Comparison of ENCODE assay signal across 15 cellular contexts in genomic region chr17:32126325-32126724, GRCh38. TPM values are rescaled to one million over a fixed set of nuclear protein-coding genes. Genes with fewer than 3 reads are reported as not detected.
DNase-seq lines count a peak whose midpoint lies in the region; ATAC-seq and TF ChIP-seq lines count a peak whose summit lies in the region.
"Had no signal": no experiment of that assay in that cellular context is flagged by ENCODE, and none has a peak within 500 bp of the region (broad histone marks: within the 10 kb centered on the region; RNA-seq: fewer than 3 reads in every experiment).

No MANE protein-coding gene starts in this region.

- H3K4me3 Mint-ChIP-seq in activated naive CD4-positive, alpha-beta T cell treated with anti-CD3 and anti-CD28 coated beads, Interleukin-2, amount 50 U/mL, for 24 hours = peak overlapping the region; percentile 23
- peak overlapping the region in 7 of 8 donors; percentile 60 to 98 (median 94) for H3K4me3 Mint-ChIP-seq in naive B cell

- no peak for DNase-seq in activated naive CD4-positive, alpha-beta T cell treated with Interleukin-2 at 50 U/mL for 16 hours
- no peak for DNase-seq in activated naive CD4-positive, alpha-beta T cell treated with anti-CD3 and anti-CD28 coated beads, Interleukin-2, amount 50 U/mL, for 72 hours (ENCODE audit: low spot score in 2 of 2)
- DNase-seq in naive B cell = no peak
- DNase-seq in uterus = no peak
- no peak for DNase-seq in Right ventricle myocardium inferior (ENCODE audit: missing footprints)
- DNase-seq in NCI-H1436 (lab: John Stamatoyannopoulos, UW) = no peak
- DNase-seq in T-helper 9 cell = no peak
- DNase-seq: amniotic stem cell; KG1; NCI-H1092 treated with DMSO at 0.1 percent for 48 hours; NK-92 treated with Interleukin-12 subunit alpha and Interleukin-12 subunit beta, amount 100 ng/mL, for 24 hours; SHP77 treated with DMSO at 0.1 percent for 48 hours; stimulated activated CD4-positive, alpha-beta T cell treated with anti-CD3 and anti-CD28 coated beads, Interleukin-4, amount 100 ng/mL, for 1 hour had no signal

- no peak for ATAC-seq in activated naive CD4-positive, alpha-beta T cell treated with anti-CD3 and anti-CD28 coated beads, Interleukin-2, amount 50 U/mL, for 72 hours
- ATAC-seq in naive B cell (ENCODE audit: low read depth in 2 of 2) (no peak), Right ventricle myocardium inferior (no peak)

- intact Hi-C loops in uterus (cut with DNase I; ENCODE audit: low total_unique reads) (no loop called here), Right ventricle myocardium inferior (cut with DNase I) (no loop called here)

- no peaks in the 10 kb centered on the region for H3K36me3 ChIP-seq in uterus
- H3K36me3 ChIP-seq: right atrium auricular region had no signal

- H3K36me3 Mint-ChIP-seq in activated naive CD4-positive, alpha-beta T cell treated with anti-CD3 and anti-CD28 coated beads, Interleukin-2, amount 50 U/mL, for 24 hours = peaks cover 4% of the 10 kb centered on the region
- H3K36me3 Mint-ChIP-seq in activated naive CD4-positive, alpha-beta T cell treated with anti-CD3 and anti-CD28 coated beads, Interleukin-2, amount 50 U/mL, for 72 hours = peaks cover 7% of the 10 kb centered on the region in 2 donors
- no peaks in the 10 kb centered on the region for H3K36me3 Mint-ChIP-seq in naive B cell

- no peaks in the 10 kb centered on the region for H3K9me3 Mint-ChIP-seq in activated naive CD4-positive, alpha-beta T cell treated with anti-CD3 and anti-CD28 coated beads, Interleukin-2, amount 50 U/mL, for 24 hours
- H3K9me3 Mint-ChIP-seq in activated naive CD4-positive, alpha-beta T cell treated with anti-CD3 and anti-CD28 coated beads, Interleukin-2, amount 50 U/mL, for 72 hours = no peaks in the 10 kb centered on the region
- peaks cover 0 to 2% (median 0%) of the 10 kb centered on the region in 7 donors for H3K9me3 Mint-ChIP-seq in naive B cell

- H3K4me1 Mint-ChIP-seq in activated naive CD4-positive, alpha-beta T cell treated with anti-CD3 and anti-CD28 coated beads, Interleukin-2, amount 50 U/mL, for 24 hours = peaks cover 24% of the 10 kb centered on the region
- peaks cover 10 to 40% (median 15%) of the 10 kb centered on the region in 3 donors for H3K4me1 Mint-ChIP-seq in naive B cell

- peaks cover 0 to 5% of the 10 kb centered on the region in 2 donors for H3K4me1 ChIP-seq in uterus

- H3K4me3 ChIP-seq in uterus = no peak overlapping the region

- H3K27me3 Mint-ChIP-seq in activated naive CD4-positive, alpha-beta T cell treated with anti-CD3 and anti-CD28 coated beads, Interleukin-2, amount 50 U/mL, for 24 hours = no peaks in the 10 kb centered on the region
- no peaks in the 10 kb centered on the region for H3K27me3 Mint-ChIP-seq in naive B cell

- peak overlapping the region; percentile 82 to 90 for H3K27ac ChIP-seq in uterus

- H3K27ac Mint-ChIP-seq in activated naive CD4-positive, alpha-beta T cell treated with anti-CD3 and anti-CD28 coated beads, Interleukin-2, amount 50 U/mL, for 24 hours = peak overlapping the region; percentile 41
- H3K27ac Mint-ChIP-seq in activated naive CD4-positive, alpha-beta T cell treated with anti-CD3 and anti-CD28 coated beads, Interleukin-2, amount 50 U/mL, for 72 hours = peak overlapping the region; percentile 65 to 98
- H3K27ac Mint-ChIP-seq in naive B cell = peak overlapping the region in 2 of 6 donors; percentile 65 to 91

- H3K27me3 ChIP-seq in uterus = no peaks in the 10 kb centered on the region
- H3K27me3 ChIP-seq: right atrium auricular region had no signal

- TF ChIP-seq POLR2A in uterus (IDR thresholded peaks at IDR 0.05) = no peak

- no peak for TF ChIP-seq CTCF in uterus (IDR thresholded peaks at IDR 0.05)

- H3K9me3 ChIP-seq in uterus = no peaks in the 10 kb centered on the region
- H3K9me3 ChIP-seq: right atrium auricular region had no signal

RNA-seq across cellular contexts. Expression of gene RHOT1, which starts 16.0 kb away (rescaled TPM):
- total RNA-seq in activated naive CD4-positive, alpha-beta T cell treated with anti-CD3 and anti-CD28 coated beads, Interleukin-2, amount 50 U/mL, for 72 hours = 10 to 100 TPM; 24.3 to 25.9 TPM
- polyA plus RNA-seq in naive B cell (ENCODE audit: low read depth in 6 of 6) = 10 to 100 TPM; 20.4 to 29.8 (median 27.3) TPM
- total RNA-seq in uterus (10 to 100 TPM; 15.6 to 86.2 (median 53.8) TPM), Right ventricle myocardium inferior (64.1 TPM)
